Comparison of ENCODE assay signal across 3 cellular contexts in the genomic region with DNA sequence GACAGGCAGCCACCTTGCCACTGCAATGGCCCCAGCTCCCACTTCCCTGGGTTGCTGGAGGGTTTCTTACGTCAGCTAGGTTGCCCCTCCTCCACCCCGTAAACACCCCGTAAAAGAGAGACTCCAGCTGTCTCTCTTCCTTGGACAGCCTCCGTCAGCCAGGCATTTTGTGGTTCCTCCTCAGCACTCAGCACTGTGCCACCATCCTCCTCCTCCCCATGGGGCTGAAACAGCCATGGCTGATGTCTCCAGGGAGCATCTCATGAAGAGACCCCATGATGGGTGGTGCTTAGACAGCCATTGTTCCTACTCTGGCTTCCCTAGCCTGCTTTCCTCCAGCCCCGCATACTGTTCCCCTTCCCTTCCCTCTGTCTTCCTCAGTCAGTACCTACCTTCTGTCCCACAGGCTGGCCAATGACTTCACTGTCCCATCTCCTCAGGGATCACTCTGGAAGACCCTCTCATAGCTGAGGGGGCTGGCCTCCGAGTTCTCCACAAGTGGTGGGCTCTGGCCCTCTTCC.
A peak's percentile ranks its signal among the peaks of the same experiment; 100 is the strongest.
TF ChIP-seq lines count a peak whose summit lies in the region.

No MANE protein-coding gene starts in this region.

TF ChIP-seq in GM23338, 12 proteins besides CTCF, POLR2A, EP300 and RAD21 (continued from another document and continues in another):
- TF ChIP-seq, protein P1, sequence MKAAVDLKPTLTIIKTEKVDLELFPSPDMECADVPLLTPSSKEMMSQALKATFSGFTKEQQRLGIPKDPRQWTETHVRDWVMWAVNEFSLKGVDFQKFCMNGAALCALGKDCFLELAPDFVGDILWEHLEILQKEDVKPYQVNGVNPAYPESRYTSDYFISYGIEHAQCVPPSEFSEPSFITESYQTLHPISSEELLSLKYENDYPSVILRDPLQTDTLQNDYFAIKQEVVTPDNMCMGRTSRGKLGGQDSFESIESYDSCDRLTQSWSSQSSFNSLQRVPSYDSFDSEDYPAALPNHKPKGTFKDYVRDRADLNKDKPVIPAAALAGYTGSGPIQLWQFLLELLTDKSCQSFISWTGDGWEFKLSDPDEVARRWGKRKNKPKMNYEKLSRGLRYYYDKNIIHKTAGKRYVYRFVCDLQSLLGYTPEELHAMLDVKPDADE (IDR thresholded peaks at IDR 0.05): no peak
- TF ChIP-seq, protein P2, sequence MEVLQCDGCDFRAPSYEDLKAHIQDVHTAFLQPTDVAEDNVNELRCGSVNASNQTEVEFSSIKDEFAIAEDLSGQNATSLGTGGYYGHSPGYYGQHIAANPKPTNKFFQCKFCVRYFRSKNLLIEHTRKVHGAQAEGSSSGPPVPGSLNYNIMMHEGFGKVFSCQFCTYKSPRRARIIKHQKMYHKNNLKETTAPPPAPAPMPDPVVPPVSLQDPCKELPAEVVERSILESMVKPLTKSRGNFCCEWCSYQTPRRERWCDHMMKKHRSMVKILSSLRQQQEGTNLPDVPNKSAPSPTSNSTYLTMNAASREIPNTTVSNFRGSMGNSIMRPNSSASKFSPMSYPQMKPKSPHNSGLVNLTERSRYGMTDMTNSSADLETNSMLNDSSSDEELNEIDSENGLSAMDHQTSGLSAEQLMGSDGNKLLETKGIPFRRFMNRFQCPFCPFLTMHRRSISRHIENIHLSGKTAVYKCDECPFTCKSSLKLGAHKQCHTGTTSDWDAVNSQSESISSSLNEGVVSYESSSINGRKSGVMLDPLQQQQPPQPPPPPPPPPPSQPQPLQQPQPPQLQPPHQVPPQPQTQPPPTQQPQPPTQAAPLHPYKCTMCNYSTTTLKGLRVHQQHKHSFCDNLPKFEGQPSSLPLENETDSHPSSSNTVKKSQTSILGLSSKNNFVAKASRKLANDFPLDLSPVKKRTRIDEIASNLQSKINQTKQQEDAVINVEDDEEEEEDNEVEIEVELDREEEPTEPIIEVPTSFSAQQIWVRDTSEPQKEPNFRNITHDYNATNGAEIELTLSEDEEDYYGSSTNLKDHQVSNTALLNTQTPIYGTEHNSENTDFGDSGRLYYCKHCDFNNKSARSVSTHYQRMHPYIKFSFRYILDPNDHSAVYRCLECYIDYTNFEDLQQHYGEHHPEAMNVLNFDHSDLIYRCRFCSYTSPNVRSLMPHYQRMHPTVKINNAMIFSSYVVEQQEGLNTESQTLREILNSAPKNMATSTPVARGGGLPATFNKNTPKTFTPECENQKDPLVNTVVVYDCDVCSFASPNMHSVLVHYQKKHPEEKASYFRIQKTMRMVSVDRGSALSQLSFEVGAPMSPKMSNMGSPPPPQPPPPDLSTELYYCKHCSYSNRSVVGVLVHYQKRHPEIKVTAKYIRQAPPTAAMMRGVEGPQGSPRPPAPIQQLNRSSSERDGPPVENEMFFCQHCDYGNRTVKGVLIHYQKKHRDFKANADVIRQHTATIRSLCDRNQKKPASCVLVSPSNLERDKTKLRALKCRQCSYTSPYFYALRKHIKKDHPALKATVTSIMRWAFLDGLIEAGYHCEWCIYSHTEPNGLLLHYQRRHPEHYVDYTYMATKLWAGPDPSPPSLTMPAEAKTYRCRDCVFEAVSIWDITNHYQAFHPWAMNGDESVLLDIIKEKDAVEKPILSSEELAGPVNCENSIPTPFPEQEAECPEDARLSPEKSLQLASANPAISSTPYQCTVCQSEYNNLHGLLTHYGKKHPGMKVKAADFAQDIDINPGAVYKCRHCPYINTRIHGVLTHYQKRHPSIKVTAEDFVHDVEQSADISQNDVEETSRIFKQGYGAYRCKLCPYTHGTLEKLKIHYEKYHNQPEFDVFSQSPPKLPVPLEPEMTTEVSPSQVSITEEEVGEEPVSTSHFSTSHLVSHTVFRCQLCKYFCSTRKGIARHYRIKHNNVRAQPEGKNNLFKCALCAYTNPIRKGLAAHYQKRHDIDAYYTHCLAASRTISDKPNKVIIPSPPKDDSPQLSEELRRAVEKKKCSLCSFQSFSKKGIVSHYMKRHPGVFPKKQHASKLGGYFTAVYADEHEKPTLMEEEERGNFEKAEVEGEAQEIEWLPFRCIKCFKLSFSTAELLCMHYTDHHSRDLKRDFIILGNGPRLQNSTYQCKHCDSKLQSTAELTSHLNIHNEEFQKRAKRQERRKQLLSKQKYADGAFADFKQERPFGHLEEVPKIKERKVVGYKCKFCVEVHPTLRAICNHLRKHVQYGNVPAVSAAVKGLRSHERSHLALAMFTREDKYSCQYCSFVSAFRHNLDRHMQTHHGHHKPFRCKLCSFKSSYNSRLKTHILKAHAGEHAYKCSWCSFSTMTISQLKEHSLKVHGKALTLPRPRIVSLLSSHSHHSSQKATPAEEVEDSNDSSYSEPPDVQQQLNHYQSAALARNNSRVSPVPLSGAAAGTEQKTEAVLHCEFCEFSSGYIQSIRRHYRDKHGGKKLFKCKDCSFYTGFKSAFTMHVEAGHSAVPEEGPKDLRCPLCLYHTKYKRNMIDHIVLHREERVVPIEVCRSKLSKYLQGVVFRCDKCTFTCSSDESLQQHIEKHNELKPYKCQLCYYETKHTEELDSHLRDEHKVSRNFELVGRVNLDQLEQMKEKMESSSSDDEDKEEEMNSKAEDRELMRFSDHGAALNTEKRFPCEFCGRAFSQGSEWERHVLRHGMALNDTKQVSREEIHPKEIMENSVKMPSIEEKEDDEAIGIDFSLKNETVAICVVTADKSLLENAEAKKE (CRISPR knock-in tag; IDR thresholded peaks at IDR 0.05): no peak
- no peak for TF ChIP-seq POLR2AphosphoS5 (IDR thresholded peaks at IDR 0.05; ENCODE audit: low read depth)

TF ChIP-seq in HEK293, 187 proteins besides CTCF, POLR2A, EP300 and RAD21 (continued from another document):
- TF ChIP-seq, protein P3, sequence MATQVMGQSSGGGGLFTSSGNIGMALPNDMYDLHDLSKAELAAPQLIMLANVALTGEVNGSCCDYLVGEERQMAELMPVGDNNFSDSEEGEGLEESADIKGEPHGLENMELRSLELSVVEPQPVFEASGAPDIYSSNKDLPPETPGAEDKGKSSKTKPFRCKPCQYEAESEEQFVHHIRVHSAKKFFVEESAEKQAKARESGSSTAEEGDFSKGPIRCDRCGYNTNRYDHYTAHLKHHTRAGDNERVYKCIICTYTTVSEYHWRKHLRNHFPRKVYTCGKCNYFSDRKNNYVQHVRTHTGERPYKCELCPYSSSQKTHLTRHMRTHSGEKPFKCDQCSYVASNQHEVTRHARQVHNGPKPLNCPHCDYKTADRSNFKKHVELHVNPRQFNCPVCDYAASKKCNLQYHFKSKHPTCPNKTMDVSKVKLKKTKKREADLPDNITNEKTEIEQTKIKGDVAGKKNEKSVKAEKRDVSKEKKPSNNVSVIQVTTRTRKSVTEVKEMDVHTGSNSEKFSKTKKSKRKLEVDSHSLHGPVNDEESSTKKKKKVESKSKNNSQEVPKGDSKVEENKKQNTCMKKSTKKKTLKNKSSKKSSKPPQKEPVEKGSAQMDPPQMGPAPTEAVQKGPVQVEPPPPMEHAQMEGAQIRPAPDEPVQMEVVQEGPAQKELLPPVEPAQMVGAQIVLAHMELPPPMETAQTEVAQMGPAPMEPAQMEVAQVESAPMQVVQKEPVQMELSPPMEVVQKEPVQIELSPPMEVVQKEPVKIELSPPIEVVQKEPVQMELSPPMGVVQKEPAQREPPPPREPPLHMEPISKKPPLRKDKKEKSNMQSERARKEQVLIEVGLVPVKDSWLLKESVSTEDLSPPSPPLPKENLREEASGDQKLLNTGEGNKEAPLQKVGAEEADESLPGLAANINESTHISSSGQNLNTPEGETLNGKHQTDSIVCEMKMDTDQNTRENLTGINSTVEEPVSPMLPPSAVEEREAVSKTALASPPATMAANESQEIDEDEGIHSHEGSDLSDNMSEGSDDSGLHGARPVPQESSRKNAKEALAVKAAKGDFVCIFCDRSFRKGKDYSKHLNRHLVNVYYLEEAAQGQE (tag by site-specific recombination; IDR thresholded peaks at IDR 0.05): no peak
- TF ChIP-seq ZIC2 (tag by site-specific recombination; IDR thresholded peaks at IDR 0.05): peak; percentile 92
TF ChIP-seq in HEK293: peak in this region for 1.

TF ChIP-seq in HepG2, 621 proteins besides CTCF, POLR2A, EP300 and RAD21:
- TF ChIP-seq, protein P4, sequence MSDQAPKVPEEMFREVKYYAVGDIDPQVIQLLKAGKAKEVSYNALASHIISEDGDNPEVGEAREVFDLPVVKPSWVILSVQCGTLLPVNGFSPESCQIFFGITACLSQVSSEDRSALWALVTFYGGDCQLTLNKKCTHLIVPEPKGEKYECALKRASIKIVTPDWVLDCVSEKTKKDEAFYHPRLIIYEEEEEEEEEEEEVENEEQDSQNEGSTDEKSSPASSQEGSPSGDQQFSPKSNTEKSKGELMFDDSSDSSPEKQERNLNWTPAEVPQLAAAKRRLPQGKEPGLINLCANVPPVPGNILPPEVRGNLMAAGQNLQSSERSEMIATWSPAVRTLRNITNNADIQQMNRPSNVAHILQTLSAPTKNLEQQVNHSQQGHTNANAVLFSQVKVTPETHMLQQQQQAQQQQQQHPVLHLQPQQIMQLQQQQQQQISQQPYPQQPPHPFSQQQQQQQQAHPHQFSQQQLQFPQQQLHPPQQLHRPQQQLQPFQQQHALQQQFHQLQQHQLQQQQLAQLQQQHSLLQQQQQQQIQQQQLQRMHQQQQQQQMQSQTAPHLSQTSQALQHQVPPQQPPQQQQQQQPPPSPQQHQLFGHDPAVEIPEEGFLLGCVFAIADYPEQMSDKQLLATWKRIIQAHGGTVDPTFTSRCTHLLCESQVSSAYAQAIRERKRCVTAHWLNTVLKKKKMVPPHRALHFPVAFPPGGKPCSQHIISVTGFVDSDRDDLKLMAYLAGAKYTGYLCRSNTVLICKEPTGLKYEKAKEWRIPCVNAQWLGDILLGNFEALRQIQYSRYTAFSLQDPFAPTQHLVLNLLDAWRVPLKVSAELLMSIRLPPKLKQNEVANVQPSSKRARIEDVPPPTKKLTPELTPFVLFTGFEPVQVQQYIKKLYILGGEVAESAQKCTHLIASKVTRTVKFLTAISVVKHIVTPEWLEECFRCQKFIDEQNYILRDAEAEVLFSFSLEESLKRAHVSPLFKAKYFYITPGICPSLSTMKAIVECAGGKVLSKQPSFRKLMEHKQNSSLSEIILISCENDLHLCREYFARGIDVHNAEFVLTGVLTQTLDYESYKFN (CRISPR knock-in tag; conservative IDR thresholded peaks at IDR 0.05): no peak
- TF ChIP-seq PHB2 (IDR thresholded peaks at IDR 0.05; ENCODE audit: partially characterized antibody): no peak
- TF ChIP-seq FOXK1 (CRISPR knock-in tag; IDR thresholded peaks at IDR 0.05; ENCODE audit: borderline replicate concordance, low read depth): no peak
- TF ChIP-seq HMGA1 (CRISPR knock-in tag; conservative IDR thresholded peaks at IDR 0.05): no peak
- TF ChIP-seq DR1 (CRISPR knock-in tag; IDR thresholded peaks at IDR 0.05): no peak
